ENCODE assay signal across 1 cellular context in genomic region chr5:76690027-76690679, GRCh38.
TF ChIP-seq lines count a peak whose summit lies in the region.

No MANE protein-coding gene starts in this region.

TF ChIP-seq in GM23338, 12 proteins besides CTCF, POLR2A, EP300 and RAD21 (continued from another document):
- TF ChIP-seq, protein P1, sequence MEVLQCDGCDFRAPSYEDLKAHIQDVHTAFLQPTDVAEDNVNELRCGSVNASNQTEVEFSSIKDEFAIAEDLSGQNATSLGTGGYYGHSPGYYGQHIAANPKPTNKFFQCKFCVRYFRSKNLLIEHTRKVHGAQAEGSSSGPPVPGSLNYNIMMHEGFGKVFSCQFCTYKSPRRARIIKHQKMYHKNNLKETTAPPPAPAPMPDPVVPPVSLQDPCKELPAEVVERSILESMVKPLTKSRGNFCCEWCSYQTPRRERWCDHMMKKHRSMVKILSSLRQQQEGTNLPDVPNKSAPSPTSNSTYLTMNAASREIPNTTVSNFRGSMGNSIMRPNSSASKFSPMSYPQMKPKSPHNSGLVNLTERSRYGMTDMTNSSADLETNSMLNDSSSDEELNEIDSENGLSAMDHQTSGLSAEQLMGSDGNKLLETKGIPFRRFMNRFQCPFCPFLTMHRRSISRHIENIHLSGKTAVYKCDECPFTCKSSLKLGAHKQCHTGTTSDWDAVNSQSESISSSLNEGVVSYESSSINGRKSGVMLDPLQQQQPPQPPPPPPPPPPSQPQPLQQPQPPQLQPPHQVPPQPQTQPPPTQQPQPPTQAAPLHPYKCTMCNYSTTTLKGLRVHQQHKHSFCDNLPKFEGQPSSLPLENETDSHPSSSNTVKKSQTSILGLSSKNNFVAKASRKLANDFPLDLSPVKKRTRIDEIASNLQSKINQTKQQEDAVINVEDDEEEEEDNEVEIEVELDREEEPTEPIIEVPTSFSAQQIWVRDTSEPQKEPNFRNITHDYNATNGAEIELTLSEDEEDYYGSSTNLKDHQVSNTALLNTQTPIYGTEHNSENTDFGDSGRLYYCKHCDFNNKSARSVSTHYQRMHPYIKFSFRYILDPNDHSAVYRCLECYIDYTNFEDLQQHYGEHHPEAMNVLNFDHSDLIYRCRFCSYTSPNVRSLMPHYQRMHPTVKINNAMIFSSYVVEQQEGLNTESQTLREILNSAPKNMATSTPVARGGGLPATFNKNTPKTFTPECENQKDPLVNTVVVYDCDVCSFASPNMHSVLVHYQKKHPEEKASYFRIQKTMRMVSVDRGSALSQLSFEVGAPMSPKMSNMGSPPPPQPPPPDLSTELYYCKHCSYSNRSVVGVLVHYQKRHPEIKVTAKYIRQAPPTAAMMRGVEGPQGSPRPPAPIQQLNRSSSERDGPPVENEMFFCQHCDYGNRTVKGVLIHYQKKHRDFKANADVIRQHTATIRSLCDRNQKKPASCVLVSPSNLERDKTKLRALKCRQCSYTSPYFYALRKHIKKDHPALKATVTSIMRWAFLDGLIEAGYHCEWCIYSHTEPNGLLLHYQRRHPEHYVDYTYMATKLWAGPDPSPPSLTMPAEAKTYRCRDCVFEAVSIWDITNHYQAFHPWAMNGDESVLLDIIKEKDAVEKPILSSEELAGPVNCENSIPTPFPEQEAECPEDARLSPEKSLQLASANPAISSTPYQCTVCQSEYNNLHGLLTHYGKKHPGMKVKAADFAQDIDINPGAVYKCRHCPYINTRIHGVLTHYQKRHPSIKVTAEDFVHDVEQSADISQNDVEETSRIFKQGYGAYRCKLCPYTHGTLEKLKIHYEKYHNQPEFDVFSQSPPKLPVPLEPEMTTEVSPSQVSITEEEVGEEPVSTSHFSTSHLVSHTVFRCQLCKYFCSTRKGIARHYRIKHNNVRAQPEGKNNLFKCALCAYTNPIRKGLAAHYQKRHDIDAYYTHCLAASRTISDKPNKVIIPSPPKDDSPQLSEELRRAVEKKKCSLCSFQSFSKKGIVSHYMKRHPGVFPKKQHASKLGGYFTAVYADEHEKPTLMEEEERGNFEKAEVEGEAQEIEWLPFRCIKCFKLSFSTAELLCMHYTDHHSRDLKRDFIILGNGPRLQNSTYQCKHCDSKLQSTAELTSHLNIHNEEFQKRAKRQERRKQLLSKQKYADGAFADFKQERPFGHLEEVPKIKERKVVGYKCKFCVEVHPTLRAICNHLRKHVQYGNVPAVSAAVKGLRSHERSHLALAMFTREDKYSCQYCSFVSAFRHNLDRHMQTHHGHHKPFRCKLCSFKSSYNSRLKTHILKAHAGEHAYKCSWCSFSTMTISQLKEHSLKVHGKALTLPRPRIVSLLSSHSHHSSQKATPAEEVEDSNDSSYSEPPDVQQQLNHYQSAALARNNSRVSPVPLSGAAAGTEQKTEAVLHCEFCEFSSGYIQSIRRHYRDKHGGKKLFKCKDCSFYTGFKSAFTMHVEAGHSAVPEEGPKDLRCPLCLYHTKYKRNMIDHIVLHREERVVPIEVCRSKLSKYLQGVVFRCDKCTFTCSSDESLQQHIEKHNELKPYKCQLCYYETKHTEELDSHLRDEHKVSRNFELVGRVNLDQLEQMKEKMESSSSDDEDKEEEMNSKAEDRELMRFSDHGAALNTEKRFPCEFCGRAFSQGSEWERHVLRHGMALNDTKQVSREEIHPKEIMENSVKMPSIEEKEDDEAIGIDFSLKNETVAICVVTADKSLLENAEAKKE (CRISPR knock-in tag; IDR thresholded peaks at IDR 0.05): no peak
- no peak for TF ChIP-seq NANOG (IDR thresholded peaks at IDR 0.05; ENCODE audit: borderline replicate concordance)
- TF ChIP-seq, protein P2, sequence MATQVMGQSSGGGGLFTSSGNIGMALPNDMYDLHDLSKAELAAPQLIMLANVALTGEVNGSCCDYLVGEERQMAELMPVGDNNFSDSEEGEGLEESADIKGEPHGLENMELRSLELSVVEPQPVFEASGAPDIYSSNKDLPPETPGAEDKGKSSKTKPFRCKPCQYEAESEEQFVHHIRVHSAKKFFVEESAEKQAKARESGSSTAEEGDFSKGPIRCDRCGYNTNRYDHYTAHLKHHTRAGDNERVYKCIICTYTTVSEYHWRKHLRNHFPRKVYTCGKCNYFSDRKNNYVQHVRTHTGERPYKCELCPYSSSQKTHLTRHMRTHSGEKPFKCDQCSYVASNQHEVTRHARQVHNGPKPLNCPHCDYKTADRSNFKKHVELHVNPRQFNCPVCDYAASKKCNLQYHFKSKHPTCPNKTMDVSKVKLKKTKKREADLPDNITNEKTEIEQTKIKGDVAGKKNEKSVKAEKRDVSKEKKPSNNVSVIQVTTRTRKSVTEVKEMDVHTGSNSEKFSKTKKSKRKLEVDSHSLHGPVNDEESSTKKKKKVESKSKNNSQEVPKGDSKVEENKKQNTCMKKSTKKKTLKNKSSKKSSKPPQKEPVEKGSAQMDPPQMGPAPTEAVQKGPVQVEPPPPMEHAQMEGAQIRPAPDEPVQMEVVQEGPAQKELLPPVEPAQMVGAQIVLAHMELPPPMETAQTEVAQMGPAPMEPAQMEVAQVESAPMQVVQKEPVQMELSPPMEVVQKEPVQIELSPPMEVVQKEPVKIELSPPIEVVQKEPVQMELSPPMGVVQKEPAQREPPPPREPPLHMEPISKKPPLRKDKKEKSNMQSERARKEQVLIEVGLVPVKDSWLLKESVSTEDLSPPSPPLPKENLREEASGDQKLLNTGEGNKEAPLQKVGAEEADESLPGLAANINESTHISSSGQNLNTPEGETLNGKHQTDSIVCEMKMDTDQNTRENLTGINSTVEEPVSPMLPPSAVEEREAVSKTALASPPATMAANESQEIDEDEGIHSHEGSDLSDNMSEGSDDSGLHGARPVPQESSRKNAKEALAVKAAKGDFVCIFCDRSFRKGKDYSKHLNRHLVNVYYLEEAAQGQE (IDR thresholded peaks at IDR 0.05; ENCODE audit: unreplicated experiment): no peak
- TF ChIP-seq POLR2AphosphoS5 (IDR thresholded peaks at IDR 0.05; ENCODE audit: low read depth): no peak
- TF ChIP-seq CREB1 (CRISPR knock-in tag; IDR thresholded peaks at IDR 0.05; ENCODE audit: low read depth): no peak
